In the genomic region with DNA sequence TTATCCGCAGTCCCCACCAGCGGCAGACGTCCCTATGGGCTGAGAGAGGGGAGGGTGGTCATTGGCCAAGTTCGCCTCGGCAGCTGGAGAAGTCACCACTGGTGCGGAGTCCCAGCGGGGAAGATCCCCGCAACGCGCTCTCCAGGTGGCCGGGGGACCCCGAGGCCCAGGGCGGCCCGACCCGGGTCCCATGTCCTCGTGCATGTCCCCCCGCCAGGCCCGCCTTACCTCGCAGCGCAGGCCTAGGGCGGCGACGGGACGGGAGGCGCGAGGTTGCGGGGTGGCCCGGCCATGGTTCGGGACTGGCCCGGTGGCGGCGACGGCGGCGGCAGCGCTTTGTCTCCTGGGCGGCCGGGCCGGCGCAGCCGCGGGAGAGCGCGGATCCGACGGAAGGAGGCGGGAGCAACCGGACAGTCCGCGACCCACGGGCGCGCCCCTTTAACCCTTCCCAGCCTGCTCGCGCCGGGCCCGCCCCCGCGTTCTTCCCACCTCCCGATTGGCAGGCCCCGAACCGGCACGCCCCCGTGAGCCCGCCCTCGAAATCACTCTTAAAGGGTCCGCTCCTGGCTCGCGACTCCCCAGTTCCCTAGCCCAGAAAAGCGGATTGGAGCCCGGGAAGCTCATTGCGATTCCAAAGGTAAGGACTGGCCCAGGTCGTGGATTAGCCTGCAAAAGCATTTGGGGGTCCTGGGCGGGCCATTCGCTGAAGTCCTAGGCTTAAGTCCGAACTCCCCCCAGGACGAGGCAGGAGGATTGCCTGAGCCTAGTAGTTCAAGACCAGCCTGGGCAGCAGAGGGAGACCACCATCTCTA, we compare ENCODE assay signal across 8 cellular contexts. TPM values are rescaled to one million over a fixed set of nuclear protein-coding genes. Genes with fewer than 3 reads are reported as not detected.
DNase-seq lines count a peak whose midpoint lies in the region; ATAC-seq, FAIRE-seq and TF ChIP-seq lines count a peak whose summit lies in the region.

A gene with protein sequence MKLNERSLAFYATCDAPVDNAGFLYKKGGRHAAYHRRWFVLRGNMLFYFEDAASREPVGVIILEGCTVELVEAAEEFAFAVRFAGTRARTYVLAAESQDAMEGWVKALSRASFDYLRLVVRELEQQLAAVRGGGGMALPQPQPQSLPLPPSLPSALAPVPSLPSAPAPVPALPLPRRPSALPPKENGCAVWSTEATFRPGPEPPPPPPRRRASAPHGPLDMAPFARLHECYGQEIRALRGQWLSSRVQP (minus strand): TSS at position 412 of the 812 bp plus-strand sequence. CDS start 5,668 bp downstream, outside the sequence.

- ATAC-seq in HG03432 (IDR thresholded peaks at IDR 0.05; ENCODE audit: unreplicated experiment): peak; percentile 95
- peak; percentile 86 to 93 (median 88) for ATAC-seq in right lobe of liver

- peak in 2 of 4 donors; percentile 18 to 24 for TF ChIP-seq CTCF in right lobe of liver (IDR thresholded peaks at IDR 0.05)

- peaks cover 0 to 23% (median 9%) of the 10 kb centered on the region in 4 donors for H3K4me1 ChIP-seq in right lobe of liver

- peak within 1 kb of the TSS; percentile 28 to 58 (median 55) for H3K27ac ChIP-seq in right lobe of liver

- FAIRE-seq in GM19239 (lab: Jason Lieb, UNC): peak; percentile 85

- H3K4me3 ChIP-seq in right lobe of liver: peak within 1 kb of the TSS; percentile 82 to 90 (median 85)

- no peaks in the 10 kb centered on the region for H3K36me3 ChIP-seq in right lobe of liver

- H3K9me3 ChIP-seq in right lobe of liver: no peaks in the 10 kb centered on the region

- intact Hi-C loops in right lobe of liver (cut with DNase I): no loop called here

- 0% methylated on average over 25 of the region's 77 CpGs for WGBS in right lobe of liver (ENCODE audit: insufficient coverage, low coverage, low lambda C conversion rate, missing lambda C conversion rate)

- DNase-seq in Ammon's horn (ENCODE audit: low spot score) (peak; percentile 93), GM19239 (ENCODE audit: insufficient read length, low spot score) (peak; percentile 93), NCI-H526 (lab: John Stamatoyannopoulos, UW) (peak; percentile 62 to 95), dermis microvascular lymphatic vessel endothelial cell (ENCODE audit: low read depth in 2 of 2) (peak; percentile 66 to 92), right lobe of liver (peak; percentile 95 to 97 (median 96))
- peak; percentile 89 to 91 for DNase-seq in activated CD4-positive, alpha-beta T cell treated with anti-CD3 and anti-CD28 coated beads, Interleukin-2, amount 50 U/mL, for 48 hours
- DNase-seq in stimulated activated CD4-positive, alpha-beta T cell treated with anti-CD3 and anti-CD28 coated beads, Interleukin-2, amount 100 ng/mL, for 48 hours: peak; percentile 76 to 79

- TF ChIP-seq POLR2A in right lobe of liver (IDR thresholded peaks at IDR 0.05): peak; percentile 91

- no peaks in the 10 kb centered on the region for H3K27me3 ChIP-seq in right lobe of liver

RNA-seq across cellular contexts. Expression of the gene that starts here (rescaled TPM):
- total RNA-seq in dermis microvascular lymphatic vessel endothelial cell (5.6 and 12.5 TPM in 2 replicates), right lobe of liver (10 to 100 TPM in 1 of 6 experiments, 1 to 10 TPM in 5; 4.2 to 14.8 (median 7.0) TPM)

Comparison
In these comparisons a context has a peak if more than half of its experiments do, and no peak if none do; other contexts are left out.
1. Peak in every context shown above with its lines: DNase-seq, ATAC-seq, H3K4me3 ChIP-seq and H3K27ac ChIP-seq.